14 cellular contexts compared by ENCODE assay signal in genomic region chr7:84251183-84251845, GRCh38. TPM values are rescaled to one million over a fixed set of nuclear protein-coding genes. Genes with fewer than 3 reads are reported as not detected.
DNase-seq lines count a peak whose midpoint lies in the region; ATAC-seq, FAIRE-seq and TF ChIP-seq lines count a peak whose summit lies in the region.
"Had no signal": no experiment of that assay in that cellular context is flagged by ENCODE, and none has a peak within 500 bp of the region (broad histone marks: within the 10 kb centered on the region; RNA-seq: fewer than 3 reads in every experiment).

No MANE protein-coding gene starts in this region.

- TF ChIP-seq POLR2A in heart left ventricle (IDR thresholded peaks at IDR 0.05): no peak

- TF ChIP-seq CTCF in cardiac fibroblast (IDR thresholded peaks at IDR 0.05; ENCODE audit: low read depth, low read length): no peak
- no peak for TF ChIP-seq CTCF in neural progenitor cell (IDR thresholded peaks at IDR 0.05)
- no peak for TF ChIP-seq CTCF in D721Med (IDR thresholded peaks at IDR 0.05; ENCODE audit: insufficient read depth, missing control alignments)
- TF ChIP-seq CTCF in heart left ventricle (IDR thresholded peaks at IDR 0.05): no peak

- H3K4me3 ChIP-seq in cardiac fibroblast (replicated peaks in 1 of 2; ENCODE audit: low read depth in 2 of 2, low read length in 2 of 2): no peak overlapping the region
- no peak overlapping the region for H3K4me3 ChIP-seq in neural progenitor cell
- no peak overlapping the region for H3K4me3 ChIP-seq in heart left ventricle

- H3K36me3 ChIP-seq in neural progenitor cell (no peaks in the 10 kb centered on the region), heart left ventricle (no peaks in the 10 kb centered on the region)

- intact Hi-C loops in heart left ventricle (cut with DNase I): no loop called here

- H3K4me1 ChIP-seq in neural progenitor cell (peaks cover 27% of the 10 kb centered on the region), heart left ventricle (peaks cover 0 to 25% (median 0%) of the 10 kb centered on the region in 12 donors)

- H3K36me3 Mint-ChIP-seq in neural progenitor cell: no peaks in the 10 kb centered on the region
- H3K36me3 Mint-ChIP-seq: IgD-negative memory B cell had no signal

- H4K20me1 ChIP-seq in neural progenitor cell (ENCODE audit: low read depth): no peaks in the 10 kb centered on the region

- 76 to 84% (median 82%) methylated on average over 5 of the region's 5 CpGs for WGBS in heart left ventricle, 4 donors

- no peak overlapping the region for H3K9ac ChIP-seq in neural progenitor cell

- no peaks in the 10 kb centered on the region for H3K27me3 Mint-ChIP-seq in neural progenitor cell (ENCODE audit: insufficient read depth, low read depth)
- H3K27me3 Mint-ChIP-seq: dendritic cell treated with granulocyte-macrophage colony-stimulating factor and Interleukin-4, amounts not matched to agents 40 ng/mL and 50 ng/mL, for 4 days; IgD-negative memory B cell had no signal

- peak overlapping the region; percentile 41 for H3K4me3 Mint-ChIP-seq in neural progenitor cell
- H3K4me3 Mint-ChIP-seq: dendritic cell treated with granulocyte-macrophage colony-stimulating factor and Interleukin-4, amounts not matched to agents 40 ng/mL and 50 ng/mL, for 4 days; IgD-negative memory B cell had no signal

- no peak for FAIRE-seq in D721Med (lab: Jason Lieb, UNC)

- peaks cover 11% of the 10 kb centered on the region for H3F3A ChIP-seq in neural progenitor cell (ENCODE audit: low read depth)

- H3K4me2 ChIP-seq in neural progenitor cell: peak overlapping the region; percentile 42

- ATAC-seq in heart left ventricle (no peak), HG02678 (IDR thresholded peaks at IDR 0.05; ENCODE audit: unreplicated experiment) (no peak)
- ATAC-seq: activated CD4-positive, CD25-positive, alpha-beta regulatory T cell treated with anti-CD3 and anti-CD28 coated beads, Interleukin-2, amount 50 U/mL, for 24 hours; Right ventricle myocardium inferior had no signal

- no peak overlapping the region for H2AFZ ChIP-seq in neural progenitor cell (replicated peaks)

- H3K27ac Mint-ChIP-seq in neural progenitor cell: peak overlapping the region; percentile 94
- H3K27ac Mint-ChIP-seq: IgD-negative memory B cell had no signal

- H3K27ac ChIP-seq in neural progenitor cell: peak overlapping the region; percentile 54
- no peak overlapping the region for H3K27ac ChIP-seq in heart left ventricle

- H3K9me3 Mint-ChIP-seq in neural progenitor cell: peaks cover 5% of the 10 kb centered on the region
- H3K9me3 Mint-ChIP-seq: dendritic cell treated with granulocyte-macrophage colony-stimulating factor and Interleukin-4, amounts not matched to agents 40 ng/mL and 50 ng/mL, for 4 days had no signal

- H3K27me3 ChIP-seq in neural progenitor cell (no peaks in the 10 kb centered on the region), heart left ventricle (no peaks in the 10 kb centered on the region)

- peaks cover 39% of the 10 kb centered on the region for H3K4me1 Mint-ChIP-seq in neural progenitor cell
- H3K4me1 Mint-ChIP-seq: IgD-negative memory B cell had no signal

- DNase-seq in EH (ENCODE audit: low read depth) (peak; percentile 84), NCI-H69 (lab: John Stamatoyannopoulos, UW) (peak; percentile 79), cardiac fibroblast (ENCODE audit: low read depth in 2 of 2) (peak; percentile 54 to 62), neural progenitor cell (ENCODE audit: low spot score) (peak; percentile 44), D721Med (ENCODE audit: insufficient read length, low spot score) (no peak), heart left ventricle (no peak)
- no peak for DNase-seq in stimulated activated CD4-positive, alpha-beta T cell treated with anti-CD3 and anti-CD28 coated beads, Interleukin-2, amount 100 ng/mL, for 48 hours
- DNase-seq: activated gamma-delta T cell, NCI-H2107 had no signal

- no peaks in the 10 kb centered on the region for H3K9me3 ChIP-seq in neural progenitor cell (ENCODE audit: low read depth)
- H3K9me3 ChIP-seq in heart left ventricle: peaks cover 0 to 2% (median 0%) of the 10 kb centered on the region in 12 donors

- H3K79me2 ChIP-seq in neural progenitor cell (ENCODE audit: low read depth): no peaks in the 10 kb centered on the region

RNA-seq across cellular contexts. Expression of gene SEMA3A, which starts 56.7 kb away (rescaled TPM):
- total RNA-seq in neural progenitor cell (ENCODE audit: low replicate concordance): 69.5 and 134 TPM in 2 replicates
- total RNA-seq in heart left ventricle: 1 to 10 TPM in 8 of 9 donors, under 1 TPM in 1; 0.32 to 6.6 (median 1.5) TPM
- under 1 TPM; 0.30 to 0.39 TPM for polyA plus RNA-seq in heart left ventricle

Comparison
In these comparisons a context has a peak if more than half of its experiments do, and no peak if none do; other contexts are left out.
1. DNase-seq: peak in EH (single experiment), NCI-H69 (single experiment), cardiac fibroblast (2 of 2) and neural progenitor cell (single experiment); none in stimulated activated CD4-positive, alpha-beta T cell treated with anti-CD3 and anti-CD28 coated beads, Interleukin-2, amount 100 ng/mL, for 48 hours (0 of 2), D721Med (single experiment) and heart left ventricle (0 of 5).